Comparison of ENCODE assay signal across 2 cellular contexts in genomic region chr2:176291335-176291734, GRCh38.
TF ChIP-seq lines count a peak whose summit lies in the region.

No MANE protein-coding gene starts in this region.

TF ChIP-seq in HCT116, 20 proteins besides CTCF, POLR2A, EP300 and RAD21:
- TF ChIP-seq, protein P1, sequence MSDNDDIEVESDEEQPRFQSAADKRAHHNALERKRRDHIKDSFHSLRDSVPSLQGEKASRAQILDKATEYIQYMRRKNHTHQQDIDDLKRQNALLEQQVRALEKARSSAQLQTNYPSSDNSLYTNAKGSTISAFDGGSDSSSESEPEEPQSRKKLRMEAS (IDR thresholded peaks at IDR 0.05): no peak
- no peak for TF ChIP-seq SP1 (IDR thresholded peaks at IDR 0.05; ENCODE audit: low read depth)
- TF ChIP-seq, protein P2, sequence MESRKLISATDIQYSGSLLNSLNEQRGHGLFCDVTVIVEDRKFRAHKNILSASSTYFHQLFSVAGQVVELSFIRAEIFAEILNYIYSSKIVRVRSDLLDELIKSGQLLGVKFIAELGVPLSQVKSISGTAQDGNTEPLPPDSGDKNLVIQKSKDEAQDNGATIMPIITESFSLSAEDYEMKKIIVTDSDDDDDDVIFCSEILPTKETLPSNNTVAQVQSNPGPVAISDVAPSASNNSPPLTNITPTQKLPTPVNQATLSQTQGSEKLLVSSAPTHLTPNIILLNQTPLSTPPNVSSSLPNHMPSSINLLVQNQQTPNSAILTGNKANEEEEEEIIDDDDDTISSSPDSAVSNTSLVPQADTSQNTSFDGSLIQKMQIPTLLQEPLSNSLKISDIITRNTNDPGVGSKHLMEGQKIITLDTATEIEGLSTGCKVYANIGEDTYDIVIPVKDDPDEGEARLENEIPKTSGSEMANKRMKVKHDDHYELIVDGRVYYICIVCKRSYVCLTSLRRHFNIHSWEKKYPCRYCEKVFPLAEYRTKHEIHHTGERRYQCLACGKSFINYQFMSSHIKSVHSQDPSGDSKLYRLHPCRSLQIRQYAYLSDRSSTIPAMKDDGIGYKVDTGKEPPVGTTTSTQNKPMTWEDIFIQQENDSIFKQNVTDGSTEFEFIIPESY (IDR thresholded peaks at IDR 0.05; ENCODE audit: extremely low read depth, insufficient replicate concordance, low read length): no peak
- TF ChIP-seq ZFX (IDR thresholded peaks at IDR 0.05): no peak
- TF ChIP-seq TCF7L2 (IDR thresholded peaks at IDR 0.05; ENCODE audit: borderline replicate concordance, extremely low read depth, insufficient read depth, insufficient read length): no peak
- TF ChIP-seq, protein P3, sequence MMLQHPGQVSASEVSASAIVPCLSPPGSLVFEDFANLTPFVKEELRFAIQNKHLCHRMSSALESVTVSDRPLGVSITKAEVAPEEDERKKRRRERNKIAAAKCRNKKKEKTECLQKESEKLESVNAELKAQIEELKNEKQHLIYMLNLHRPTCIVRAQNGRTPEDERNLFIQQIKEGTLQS (IDR thresholded peaks at IDR 0.05): no peak

TF ChIP-seq in GM12878, 131 proteins besides CTCF, POLR2A, EP300 and RAD21:
- TF ChIP-seq ELK1 (IDR thresholded peaks at IDR 0.05; ENCODE audit: low read depth, low read length) (no peak), MXI1 (IDR thresholded peaks at IDR 0.05; ENCODE audit: low read depth, low read length) (no peak), RELB (IDR thresholded peaks at IDR 0.05; ENCODE audit: low read depth) (no peak), NFYA (IDR thresholded peaks at IDR 0.05; ENCODE audit: borderline replicate concordance, low read depth, low read length) (no peak), IKZF1 (conservative IDR thresholded peaks at IDR 0.05) (no peak), FOXM1 (IDR thresholded peaks at IDR 0.05; ENCODE audit: low read depth, low read length) (no peak), CHD1 (IDR thresholded peaks at IDR 0.05; ENCODE audit: low read depth, low read length) (no peak), FOS (IDR thresholded peaks at IDR 0.05; ENCODE audit: borderline replicate concordance, extremely low read depth, insufficient read length) (no peak), ZNF384 (IDR thresholded peaks at IDR 0.05; ENCODE audit: borderline replicate concordance, low read depth, low read length) (no peak), CHD4 (IDR thresholded peaks at IDR 0.05) (no peak), DPF2 (IDR thresholded peaks at IDR 0.05) (no peak), KDM1A (IDR thresholded peaks at IDR 0.05; ENCODE audit: borderline replicate concordance) (no peak), ZNF217 (IDR thresholded peaks at IDR 0.05) (no peak), FOXK2 (IDR thresholded peaks at IDR 0.05) (no peak), POLR2AphosphoS5 (IDR thresholded peaks at IDR 0.05; ENCODE audit: low read length) (no peak)
- TF ChIP-seq, protein P4, sequence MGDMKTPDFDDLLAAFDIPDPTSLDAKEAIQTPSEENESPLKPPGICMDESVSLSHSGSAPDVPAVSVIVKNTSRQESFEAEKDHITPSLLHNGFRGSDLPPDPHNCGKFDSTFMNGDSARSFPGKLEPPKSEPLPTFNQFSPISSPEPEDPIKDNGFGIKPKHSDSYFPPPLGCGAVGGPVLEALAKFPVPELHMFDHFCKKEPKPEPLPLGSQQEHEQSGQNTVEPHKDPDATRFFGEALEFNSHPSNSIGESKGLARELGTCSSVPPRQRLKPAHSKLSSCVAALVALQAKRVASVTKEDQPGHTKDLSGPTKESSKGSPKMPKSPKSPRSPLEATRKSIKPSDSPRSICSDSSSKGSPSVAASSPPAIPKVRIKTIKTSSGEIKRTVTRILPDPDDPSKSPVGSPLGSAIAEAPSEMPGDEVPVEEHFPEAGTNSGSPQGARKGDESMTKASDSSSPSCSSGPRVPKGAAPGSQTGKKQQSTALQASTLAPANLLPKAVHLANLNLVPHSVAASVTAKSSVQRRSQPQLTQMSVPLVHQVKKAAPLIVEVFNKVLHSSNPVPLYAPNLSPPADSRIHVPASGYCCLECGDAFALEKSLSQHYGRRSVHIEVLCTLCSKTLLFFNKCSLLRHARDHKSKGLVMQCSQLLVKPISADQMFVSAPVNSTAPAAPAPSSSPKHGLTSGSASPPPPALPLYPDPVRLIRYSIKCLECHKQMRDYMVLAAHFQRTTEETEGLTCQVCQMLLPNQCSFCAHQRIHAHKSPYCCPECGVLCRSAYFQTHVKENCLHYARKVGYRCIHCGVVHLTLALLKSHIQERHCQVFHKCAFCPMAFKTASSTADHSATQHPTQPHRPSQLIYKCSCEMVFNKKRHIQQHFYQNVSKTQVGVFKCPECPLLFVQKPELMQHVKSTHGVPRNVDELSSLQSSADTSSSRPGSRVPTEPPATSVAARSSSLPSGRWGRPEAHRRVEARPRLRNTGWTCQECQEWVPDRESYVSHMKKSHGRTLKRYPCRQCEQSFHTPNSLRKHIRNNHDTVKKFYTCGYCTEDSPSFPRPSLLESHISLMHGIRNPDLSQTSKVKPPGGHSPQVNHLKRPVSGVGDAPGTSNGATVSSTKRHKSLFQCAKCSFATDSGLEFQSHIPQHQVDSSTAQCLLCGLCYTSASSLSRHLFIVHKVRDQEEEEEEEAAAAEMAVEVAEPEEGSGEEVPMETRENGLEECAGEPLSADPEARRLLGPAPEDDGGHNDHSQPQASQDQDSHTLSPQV (IDR thresholded peaks at IDR 0.05): no peak
